In genomic region chr20:64044484-64045247, GRCh38 we compare ENCODE assay signal across 10 cellular contexts. TPM values are rescaled to one million over a fixed set of nuclear protein-coding genes. Genes with fewer than 3 reads are reported as not detected.
DNase-seq lines count a peak whose midpoint lies in the region; ATAC-seq, FAIRE-seq and TF ChIP-seq lines count a peak whose summit lies in the region.
"Had no signal": no experiment of that assay in that cellular context is flagged by ENCODE, and none has a peak within 500 bp of the region (broad histone marks: within the 10 kb centered on the region; RNA-seq: fewer than 3 reads in every experiment).

No MANE protein-coding gene starts in this region.

- CTCF ChIA-PET in A673 (lab: Charles Lee) = no interaction called here
- CTCF ChIA-PET in activated CD8-positive, alpha-beta T cell treated with anti-CD3 and anti-CD28 coated beads for 36 hours (lab: Charles Lee) = interaction anchor here (0.8 to 1.5 kb wide), 2 partner anchors 11 to 13 kb away, joined by 3 to 5 read pairs; no protein-coding TSS in a partner anchor

- no TSS peak for BruUV-seq in A673 (replicated peaks; lab: Mats Ljungman, UMichigan)

- DNase-seq in A673 (ENCODE audit: low spot score) (peak; percentile 61), HFFc6 (peak; percentile 57), astrocyte of the hippocampus (ENCODE audit: low read depth, low spot score) (peak; percentile 65), kidney (no peak), sigmoid colon (no peak)
- no peak for DNase-seq in activated CD8-positive, alpha-beta T cell treated with anti-CD3 and anti-CD28 coated beads for 36 hours
- DNase-seq: activated CD8-positive, alpha-beta memory T cell treated with anti-CD3 and anti-CD28 coated beads, Interleukin-2, amount 50 U/mL, for 4 hours had no signal

- no peaks in the 10 kb centered on the region for H3K36me3 ChIP-seq in A673 (ENCODE audit: insufficient read depth, low read length, poor library complexity, severe bottlenecking)
- H3K36me3 ChIP-seq in kidney (ENCODE audit: control insufficient read depth in 1 of 2, insufficient read depth in 2 of 2, low read length in 2 of 2) = no peaks in the 10 kb centered on the region
- H3K36me3 ChIP-seq in sigmoid colon = no peaks in the 10 kb centered on the region

- 60 to 74% methylated on average over 14 of the region's 14 CpGs for WGBS in sigmoid colon, 2 donors

- H3K9me3 ChIP-seq in A673 (ENCODE audit: low read depth, low read length, poor library complexity, severe bottlenecking) (no peaks in the 10 kb centered on the region), kidney (ENCODE audit: control insufficient read depth in 1 of 2, low read length in 2 of 2) (no peaks in the 10 kb centered on the region), sigmoid colon (no peaks in the 10 kb centered on the region)

- no peak for TF ChIP-seq POLR2A in sigmoid colon (IDR thresholded peaks at IDR 0.05)

- TF ChIP-seq EP300 in sigmoid colon (IDR thresholded peaks at IDR 0.05) = no peak

- H3K4me1 ChIP-seq in A673 (ENCODE audit: insufficient read depth, low read length, poor library complexity, severe bottlenecking) (peaks cover 17% of the 10 kb centered on the region), kidney (ENCODE audit: control insufficient read depth in 1 of 2, insufficient read depth in 1 of 2, low read depth in 1 of 2, low read length in 2 of 2) (peaks cover 0 to 14% of the 10 kb centered on the region in 2 donors), sigmoid colon (peaks cover 0 to 32% (median 24%) of the 10 kb centered on the region in 4 donors)

- intact Hi-C loops in A673 (cut with micrococcal nuclease; ENCODE audit: unreplicated experiment) (no loop called here), kidney (cut with DNase I) (no loop called here), sigmoid colon (cut with DNase I) (no loop called here)
- intact Hi-C loops in activated CD8-positive, alpha-beta T cell treated with anti-CD3 and anti-CD28 coated beads for 36 hours (cut with micrococcal nuclease) = no loop called here

- H3K27ac Mint-ChIP-seq in HFFc6 = no peak overlapping the region
- no peak overlapping the region for H3K27ac Mint-ChIP-seq in activated CD8-positive, alpha-beta T cell treated with anti-CD3 and anti-CD28 coated beads for 36 hours

- peaks cover 31% of the 10 kb centered on the region for H3K27me3 Mint-ChIP-seq in HFFc6 (ENCODE audit: insufficient read depth)
- peaks cover 26% of the 10 kb centered on the region for H3K27me3 Mint-ChIP-seq in activated CD8-positive, alpha-beta T cell treated with anti-CD3 and anti-CD28 coated beads for 36 hours

- no peaks in the 10 kb centered on the region for H3K9me3 Mint-ChIP-seq in HFFc6
- no peaks in the 10 kb centered on the region for H3K9me3 Mint-ChIP-seq in activated CD8-positive, alpha-beta T cell treated with anti-CD3 and anti-CD28 coated beads for 36 hours

- no peak for ATAC-seq in activated CD8-positive, alpha-beta T cell treated with anti-CD3 and anti-CD28 coated beads for 36 hours
- ATAC-seq in GM21390 (IDR thresholded peaks at IDR 0.05; ENCODE audit: unreplicated experiment) = no peak
- ATAC-seq in HG03280 (IDR thresholded peaks at IDR 0.05; ENCODE audit: unreplicated experiment) = no peak

- POLR2A ChIA-PET in A673 (lab: Charles Lee; ENCODE audit: low non-redundant PET) = no interaction called here
- POLR2A ChIA-PET in activated CD8-positive, alpha-beta T cell treated with anti-CD3 and anti-CD28 coated beads for 36 hours (lab: Charles Lee) = interaction anchor here (0.8 to 1.1 kb wide), 3 partner anchors 12 to 31 kb away, joined by 3 read pairs; no protein-coding TSS in a partner anchor

- H3K27ac ChIP-seq in A673 (ENCODE audit: low read depth, low read length, poor library complexity, severe bottlenecking) (no peak overlapping the region), kidney (ENCODE audit: low read depth in 2 of 2, low read length in 2 of 2) (peak overlapping the region; percentile 37 to 51), sigmoid colon (peak overlapping the region in 2 of 4 donors; percentile 19 to 30)

- H3K4me3 Mint-ChIP-seq in HFFc6 = no peak overlapping the region
- no peak overlapping the region for H3K4me3 Mint-ChIP-seq in activated CD8-positive, alpha-beta T cell treated with anti-CD3 and anti-CD28 coated beads for 36 hours

- H3K9ac ChIP-seq in kidney (ENCODE audit: low read length in 2 of 2) = no peak overlapping the region

- no peak for FAIRE-seq in kidney (lab: Jason Lieb, UNC)
- FAIRE-seq: GM19239 had no signal

- no peak overlapping the region for H3K4me3 ChIP-seq in A673 (ENCODE audit: low read depth, low read length, poor library complexity, severe bottlenecking)
- H3K4me3 ChIP-seq in kidney (ENCODE audit: low read length in 2 of 2) = no peak overlapping the region
- no peak overlapping the region for H3K4me3 ChIP-seq in sigmoid colon

- peaks cover 12% of the 10 kb centered on the region for H3K4me1 Mint-ChIP-seq in HFFc6 (ENCODE audit: low read depth)
- peaks cover 21% of the 10 kb centered on the region for H3K4me1 Mint-ChIP-seq in activated CD8-positive, alpha-beta T cell treated with anti-CD3 and anti-CD28 coated beads for 36 hours (ENCODE audit: low read depth)

- H3K36me3 Mint-ChIP-seq in HFFc6 (ENCODE audit: low read depth) = no peaks in the 10 kb centered on the region
- H3K36me3 Mint-ChIP-seq in activated CD8-positive, alpha-beta T cell treated with anti-CD3 and anti-CD28 coated beads for 36 hours (ENCODE audit: low read depth) = no peaks in the 10 kb centered on the region

- H3K27me3 ChIP-seq in A673 (replicated peaks; ENCODE audit: insufficient read depth, low read depth, low read length, poor library complexity) (peaks cover 37% of the 10 kb centered on the region), sigmoid colon (peaks cover 50 to 96% (median 88%) of the 10 kb centered on the region in 3 donors)

- TF ChIP-seq CTCF in A673 (conservative IDR thresholded peaks at IDR 0.05; ENCODE audit: low read depth, low read length) (no peak), HFFc6 (IDR thresholded peaks at IDR 0.05) (no peak), kidney (IDR thresholded peaks at IDR 0.05; ENCODE audit: borderline replicate concordance, extremely low read depth, insufficient read depth) (no peak), sigmoid colon (IDR thresholded peaks at IDR 0.05) (no peak)
- TF ChIP-seq CTCF in activated CD8-positive, alpha-beta T cell treated with anti-CD3 and anti-CD28 coated beads for 36 hours (IDR thresholded peaks at IDR 0.05) = no peak

RNA-seq across cellular contexts. Expression of gene SOX18, which starts 4.8 kb away (rescaled TPM):
- total RNA-seq in A673 (2021) (0.30 and 0.70 TPM in 2 replicates), kidney (56.7 TPM), sigmoid colon (1 to 10 TPM; 1.8 to 5.5 (median 3.8) TPM)
- total RNA-seq in HFFc6 (2021; fragmentation: NEBNext Ultra II Directional; extraction: Animal tissue kit (Norgen Biotek cat#: 25700)) = under 1 TPM in 2 of 6 experiments, not detected in 4; 0.10 to 0.17 TPM
- polyA plus RNA-seq in kidney (ENCODE audit: insufficient read depth, low read depth, low replicate concordance) (36.5 TPM), sigmoid colon (10 to 100 TPM in 1 of 3 donors, 1 to 10 TPM in 1, under 1 TPM in 1; 0.69 to 11.9 (median 3.0) TPM)
- total RNA-seq in activated CD8-positive, alpha-beta T cell treated with anti-CD3 and anti-CD28 coated beads for 36 hours = not detected

RNA-seq across cellular contexts. Expression of gene C20orf204, which starts 8.7 kb away (rescaled TPM):
- total RNA-seq in A673 (2021) (2.4 and 2.5 TPM in 2 replicates), kidney (2.4 TPM), sigmoid colon (1 to 10 TPM in 1 of 4 donors, under 1 TPM in 3; under 0.01 to 1.1 (median 0.37) TPM)
- total RNA-seq in HFFc6 (2021; fragmentation: NEBNext Ultra II Directional; extraction: Animal tissue kit (Norgen Biotek cat#: 25700)) = under 1 TPM; 0.32 to 0.57 (median 0.42) TPM
- polyA plus RNA-seq in kidney (ENCODE audit: insufficient read depth, low read depth, low replicate concordance) (0.75 TPM), sigmoid colon (1 to 10 TPM in 1 of 3 donors, not detected in 2; 1.7 TPM)
- 1 to 10 TPM; 2.8 to 4.7 TPM for total RNA-seq in activated CD8-positive, alpha-beta T cell treated with anti-CD3 and anti-CD28 coated beads for 36 hours

RNA-seq across cellular contexts. Expression of gene TCEA2, which starts 18.3 kb away (rescaled TPM):
- total RNA-seq in A673 (2021) (35.0 and 41.3 TPM in 2 replicates), kidney (53.8 TPM), sigmoid colon (10 to 100 TPM; 41.7 to 50.5 (median 42.2) TPM)
- total RNA-seq in HFFc6 (2021; fragmentation: NEBNext Ultra II Directional; extraction: Animal tissue kit (Norgen Biotek cat#: 25700)) = 10 to 100 TPM; 36.8 to 47.4 (median 41.5) TPM
- polyA plus RNA-seq in kidney (ENCODE audit: insufficient read depth, low read depth, low replicate concordance) (90.9 TPM), sigmoid colon (10 to 100 TPM in 2 of 3 donors, 1 to 10 TPM in 1; 2.1 to 14.0 (median 11.4) TPM)
- 10 to 100 TPM; 30.0 to 33.0 TPM for total RNA-seq in activated CD8-positive, alpha-beta T cell treated with anti-CD3 and anti-CD28 coated beads for 36 hours

RNA-seq across cellular contexts. Expression of gene RGS19, which starts 34.7 kb away (rescaled TPM):
- total RNA-seq in A673 (2021) = 14.4 and 16.4 TPM in 2 replicates
- 10 to 100 TPM; 11.0 to 16.3 (median 12.9) TPM for total RNA-seq in HFFc6 (2021; fragmentation: NEBNext Ultra II Directional; extraction: Animal tissue kit (Norgen Biotek cat#: 25700))
- total RNA-seq in kidney = 20.2 TPM
- polyA plus RNA-seq in kidney (ENCODE audit: insufficient read depth, low read depth, low replicate concordance) = 6.8 TPM
- total RNA-seq in activated CD8-positive, alpha-beta T cell treated with anti-CD3 and anti-CD28 coated beads for 36 hours = 10 to 100 TPM; 42.5 to 44.1 TPM
- 10 to 100 TPM in 2 of 4 donors, 1 to 10 TPM in 2; 7.5 to 12.3 (median 10.5) TPM for total RNA-seq in sigmoid colon
- 10 to 100 TPM; 11.1 to 22.0 (median 12.6) TPM for polyA plus RNA-seq in sigmoid colon

RNA-seq across cellular contexts. Expression of gene OPRL1, which starts 35.2 kb away (rescaled TPM):
- total RNA-seq in A673 (2021) (0.32 and 0.46 TPM in 2 replicates), kidney (1.2 TPM), sigmoid colon (1 to 10 TPM in 1 of 4 donors, under 1 TPM in 3; 0.71 to 2.2 (median 0.89) TPM)
- total RNA-seq in HFFc6 (2021; fragmentation: NEBNext Ultra II Directional; extraction: Animal tissue kit (Norgen Biotek cat#: 25700)) = under 1 TPM; 0.27 to 1.00 (median 0.41) TPM
- polyA plus RNA-seq in kidney (ENCODE audit: insufficient read depth, low read depth, low replicate concordance) (0.39 TPM), sigmoid colon (1 to 10 TPM in 1 of 3 donors, under 1 TPM in 1, not detected in 1; under 0.01 to 1.0 TPM)
- total RNA-seq in activated CD8-positive, alpha-beta T cell treated with anti-CD3 and anti-CD28 coated beads for 36 hours = under 1 TPM; 0.61 to 0.63 TPM

Comparison
In these comparisons a context has a peak if more than half of its experiments do, and no peak if none do; other contexts are left out.
1. DNase-seq: peak in A673 (single experiment), HFFc6 (single experiment) and astrocyte of the hippocampus (single experiment); none in kidney (single experiment), activated CD8-positive, alpha-beta T cell treated with anti-CD3 and anti-CD28 coated beads for 36 hours (single experiment) and sigmoid colon (single experiment).